Comparison of ENCODE assay signal across 18 cellular contexts in the genomic region with DNA sequence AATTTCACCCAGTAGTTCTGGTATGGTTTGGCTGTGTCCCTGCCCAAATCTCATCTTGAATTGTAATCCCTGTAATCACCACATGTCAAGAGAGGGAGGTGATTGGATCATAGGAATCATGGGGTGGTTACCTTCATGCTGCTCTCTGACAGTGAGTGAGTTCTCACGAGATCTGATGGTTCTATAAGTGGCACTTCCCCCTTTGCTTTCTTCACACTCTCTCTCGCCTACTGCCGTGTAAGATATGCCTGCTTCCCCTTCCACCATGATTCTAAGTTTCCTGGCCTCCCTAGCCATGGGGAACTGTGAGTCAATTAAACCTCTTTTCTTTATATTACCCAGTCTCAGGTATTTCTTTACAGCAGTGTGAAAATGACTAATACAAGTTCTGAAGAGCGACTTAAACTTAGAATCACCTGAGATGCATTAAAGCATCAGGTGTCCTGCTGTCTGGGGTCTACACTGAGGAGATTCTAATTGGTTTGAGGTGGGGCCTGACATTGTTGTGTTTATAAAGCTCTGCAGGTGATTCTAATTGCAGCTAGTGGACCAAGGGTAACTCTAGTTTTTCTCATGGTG.
DNase-seq lines count a peak whose midpoint lies in the region; ATAC-seq lines count a peak whose summit lies in the region.
"Had no signal": no experiment of that assay in that cellular context is flagged by ENCODE, and none has a peak within 500 bp of the region (broad histone marks: within the 10 kb centered on the region; RNA-seq: fewer than 3 reads in every experiment).

No MANE protein-coding gene starts in this region.

- H3K9ac ChIP-seq in iPS-20b (ENCODE audit: low read depth, low read length), result no peak overlapping the region
- H3K9ac ChIP-seq: KMS-11 had no signal

- H3K9me3 ChIP-seq in iPS-20b (ENCODE audit: insufficient read depth, low read depth, low read length) (no peaks in the 10 kb centered on the region), SJCRH30 (replicated peaks) (no peaks in the 10 kb centered on the region)
- H3K9me3 ChIP-seq: heart right ventricle had no signal

- H3K9me3 Mint-ChIP-seq in activated CD4-positive, alpha-beta T cell treated with anti-CD3 and anti-CD28 coated beads for 36 hours (ENCODE audit: low read depth), result no peaks in the 10 kb centered on the region

- H3K4me1 Mint-ChIP-seq in activated CD4-positive, alpha-beta T cell treated with anti-CD3 and anti-CD28 coated beads for 36 hours, result peaks cover 6% of the 10 kb centered on the region
- H3K4me1 Mint-ChIP-seq: mesothelial cell of epicardium had no signal

- intact Hi-C loops in activated CD4-positive, alpha-beta T cell treated with anti-CD3 and anti-CD28 coated beads for 36 hours (cut with DNase I, micrococcal nuclease), result no loop called here

- H3K4me3 ChIP-seq in iPS-20b (ENCODE audit: low read length), result peak overlapping the region; percentile 36; the same call in 1 of the 2 replicates
- no peak overlapping the region for H3K4me3 ChIP-seq in SJCRH30
- H3K4me3 ChIP-seq: cardiac muscle cell, heart right ventricle had no signal

- no peaks in the 10 kb centered on the region for H3K27me3 Mint-ChIP-seq in activated CD4-positive, alpha-beta T cell treated with anti-CD3 and anti-CD28 coated beads for 36 hours

- no peak overlapping the region for H3K27ac Mint-ChIP-seq in activated CD4-positive, alpha-beta T cell treated with anti-CD3 and anti-CD28 coated beads for 36 hours
- H3K27ac Mint-ChIP-seq: mesothelial cell of epicardium had no signal

- peaks cover 3% of the 10 kb centered on the region for H3K36me3 Mint-ChIP-seq in activated CD4-positive, alpha-beta T cell treated with anti-CD3 and anti-CD28 coated beads for 36 hours (ENCODE audit: low read depth)
- H3K36me3 Mint-ChIP-seq: CD14-positive monocyte, mesothelial cell of epicardium had no signal

- CTCF ChIA-PET in activated CD4-positive, alpha-beta T cell treated with anti-CD3 and anti-CD28 coated beads for 36 hours (lab: Charles Lee), result interaction anchor here (0.5 to 1.6 kb wide), 2 partner anchors 9 to 207 kb away, joined by 3 to 4 read pairs; no protein-coding TSS in a partner anchor

- no peaks in the 10 kb centered on the region for H3K27me3 ChIP-seq in iPS-20b (ENCODE audit: insufficient read depth, low read length)
- H3K27me3 ChIP-seq in SJCRH30, result no peaks in the 10 kb centered on the region
- H3K27me3 ChIP-seq: cardiac muscle cell, heart right ventricle had no signal

- H3K4me3 Mint-ChIP-seq in activated CD4-positive, alpha-beta T cell treated with anti-CD3 and anti-CD28 coated beads for 36 hours, result no peak overlapping the region
- H3K4me3 Mint-ChIP-seq: CD14-positive monocyte, mesothelial cell of epicardium had no signal

- H3K4me1 ChIP-seq in iPS-20b (ENCODE audit: insufficient read depth, low read length) (peaks cover 11% of the 10 kb centered on the region; the same call in 1 of the 2 replicates), SJCRH30 (no peaks in the 10 kb centered on the region)
- H3K4me1 ChIP-seq: heart right ventricle had no signal

- DNase-seq in activated CD4-positive, alpha-beta T cell treated with anti-CD3 and anti-CD28 coated beads for 36 hours, result peak; percentile 27
- no peak for DNase-seq in activated CD4-positive, alpha-beta T cell treated with anti-CD3 and anti-CD28 coated beads, Interleukin-2, amount 50 U/mL, for 4 hours
- DNase-seq in HT-29 (ENCODE audit: low spot score), result peak; percentile 4
- DNase-seq in OCI-M1 (lab: John Stamatoyannopoulos, UW), result peak; percentile 62
- DNase-seq in UCSD-AML1 (lab: John Stamatoyannopoulos, UW; ENCODE audit: unreplicated experiment), result no peak
- no peak for DNase-seq in SJCRH30
- no peak for DNase-seq in NCI-H2081 treated with DMSO at 0.1 percent for 48 hours (lab: John Stamatoyannopoulos, UW)
- DNase-seq: activated T-cell treated with anti-CD3 and anti-CD28 coated beads for 4 hours, DMS79 treated with DMSO at 0.1 percent for 48 hours, heart right ventricle, NCI-H1436 treated with DMSO at 0.1 percent for 48 hours, NCI-H446, SW 1271 had no signal

- H3K36me3 ChIP-seq in iPS-20b (ENCODE audit: insufficient read depth, low read depth, low read length) (no peaks in the 10 kb centered on the region), SJCRH30 (no peaks in the 10 kb centered on the region)
- H3K36me3 ChIP-seq: cardiac muscle cell, heart right ventricle had no signal

- peak; percentile 86 for ATAC-seq in activated CD4-positive, alpha-beta T cell treated with anti-CD3 and anti-CD28 coated beads for 36 hours
- ATAC-seq: heart right ventricle had no signal

- POLR2A ChIA-PET in activated CD4-positive, alpha-beta T cell treated with anti-CD3 and anti-CD28 coated beads for 36 hours (lab: Charles Lee), result no interaction called here

- no peak overlapping the region for H3K27ac ChIP-seq in iPS-20b (ENCODE audit: low read length)
- no peak overlapping the region for H3K27ac ChIP-seq in SJCRH30
- H3K27ac ChIP-seq: cardiac muscle cell, heart right ventricle, KMS-11 had no signal

Comparison
In these comparisons a context has a peak if more than half of its experiments do, and no peak if none do; other contexts are left out.
1. DNase-seq: peak in activated CD4-positive, alpha-beta T cell treated with anti-CD3 and anti-CD28 coated beads for 36 hours (single experiment), HT-29 (single experiment) and OCI-M1 (single experiment); none in activated CD4-positive, alpha-beta T cell treated with anti-CD3 and anti-CD28 coated beads, Interleukin-2, amount 50 U/mL, for 4 hours (0 of 2), UCSD-AML1 (single experiment), SJCRH30 (0 of 2) and NCI-H2081 treated with DMSO at 0.1 percent for 48 hours (single experiment).